In genomic region chr3:45929042-45929679, GRCh38 we compare ENCODE assay signal across 8 cellular contexts. TPM values are rescaled to one million over a fixed set of nuclear protein-coding genes. Genes with fewer than 3 reads are reported as not detected.
DNase-seq lines count a peak whose midpoint lies in the region; ATAC-seq, FAIRE-seq and TF ChIP-seq lines count a peak whose summit lies in the region.

No MANE protein-coding gene starts in this region.

- TF ChIP-seq CTCF in fibroblast of pulmonary artery (IDR thresholded peaks at IDR 0.05; ENCODE audit: low read length, missing control alignments) (peak; percentile 73), parathyroid adenoma (IDR thresholded peaks at IDR 0.05) (peak; percentile 55)

- DNase-seq in A172 (ENCODE audit: low spot score), result peak; percentile 40
- peak; percentile 77 for DNase-seq in GM12891 (ENCODE audit: insufficient read length, low spot score)
- peak; percentile 15 for DNase-seq in NOMO-1 treated with DMSO at 0.1 percent for 48 hours (lab: John Stamatoyannopoulos, UW; ENCODE audit: unreplicated experiment)
- DNase-seq in activated T-cell treated with anti-CD3 and anti-CD28 coated beads for 1 hour (ENCODE audit: low read depth), result peak; percentile 50
- no peak for DNase-seq in fibroblast of pulmonary artery (ENCODE audit: low read depth)
- no peak for DNase-seq in cortex of kidney (lab: John Stamatoyannopoulos, UW)

- H3K9me3 ChIP-seq in parathyroid adenoma (ENCODE audit: control insufficient read depth, low read length), result no peaks in the 10 kb centered on the region

- H3K79me2 ChIP-seq in parathyroid adenoma, result peaks cover 2% of the 10 kb centered on the region

- FAIRE-seq in GM12891 (lab: Jason Lieb, UNC), result peak; percentile 50

- H3K27ac ChIP-seq in parathyroid adenoma, result no peak overlapping the region

- H3K9ac ChIP-seq in parathyroid adenoma, result no peak overlapping the region

- no peak for TF ChIP-seq POLR2A in GM12891 (IDR thresholded peaks at IDR 0.05; ENCODE audit: low read depth, low read length)

- H3K27me3 ChIP-seq in parathyroid adenoma (ENCODE audit: control insufficient read depth, insufficient read depth, low read length), result no peaks in the 10 kb centered on the region

- ATAC-seq in HG03039 (IDR thresholded peaks at IDR 0.05; ENCODE audit: unreplicated experiment), result no peak

- H3K4me2 ChIP-seq in parathyroid adenoma (ENCODE audit: low read length), result no peak overlapping the region

- H3K4me3 ChIP-seq in fibroblast of pulmonary artery (replicated peaks; ENCODE audit: low read depth, low read length) (no peak overlapping the region), parathyroid adenoma (ENCODE audit: low read depth, low read length) (no peak overlapping the region)

- no peak overlapping the region for H2AFZ ChIP-seq in parathyroid adenoma

- no peaks in the 10 kb centered on the region for H3K4me1 ChIP-seq in parathyroid adenoma

- H3K36me3 ChIP-seq in parathyroid adenoma (ENCODE audit: control insufficient read depth, insufficient read depth, low read length), result no peaks in the 10 kb centered on the region

TF ChIP-seq in GM12891, 5 proteins besides CTCF, POLR2A, EP300 and RAD21:
- TF ChIP-seq POU2F2 (IDR thresholded peaks at IDR 0.05; ENCODE audit: low read depth, low read length) (no peak), TAF1 (IDR thresholded peaks at IDR 0.05; ENCODE audit: low read depth, low read length) (no peak), SPI1 (IDR thresholded peaks at IDR 0.05; ENCODE audit: low read depth, low read length) (no peak), POLR2AphosphoS5 (IDR thresholded peaks at IDR 0.05; ENCODE audit: low read depth, low read length) (no peak), PAX5 (IDR thresholded peaks at IDR 0.05; ENCODE audit: insufficient read depth, low read length, severe bottlenecking) (no peak)

RNA-seq across cellular contexts. Expression of gene CXCR6, which starts 14.1 kb away (rescaled TPM):
- not detected in 2 replicates for total RNA-seq in A172 (2014; rRNA removed; shearing (Covaris generic))
- 0.26 TPM for polyA plus RNA-seq in GM12891 (2012; ENCODE audit: low read depth, missing spikeins)

RNA-seq across cellular contexts. Expression of gene CCR9, which starts 42.8 kb away (rescaled TPM):
- not detected in 2 replicates for total RNA-seq in A172 (2014; rRNA removed; shearing (Covaris generic))
- polyA plus RNA-seq in GM12891 (2012; ENCODE audit: low read depth, missing spikeins), result 1.7 TPM

Comparison
In these comparisons a context has a peak if more than half of its experiments do, and no peak if none do; other contexts are left out.
1. DNase-seq: peak in A172 (single experiment), GM12891 (single experiment), NOMO-1 treated with DMSO at 0.1 percent for 48 hours (single experiment) and activated T-cell treated with anti-CD3 and anti-CD28 coated beads for 1 hour (single experiment); none in fibroblast of pulmonary artery (single experiment) and cortex of kidney (single experiment).